25 cellular contexts compared by ENCODE assay signal in the genomic region with DNA sequence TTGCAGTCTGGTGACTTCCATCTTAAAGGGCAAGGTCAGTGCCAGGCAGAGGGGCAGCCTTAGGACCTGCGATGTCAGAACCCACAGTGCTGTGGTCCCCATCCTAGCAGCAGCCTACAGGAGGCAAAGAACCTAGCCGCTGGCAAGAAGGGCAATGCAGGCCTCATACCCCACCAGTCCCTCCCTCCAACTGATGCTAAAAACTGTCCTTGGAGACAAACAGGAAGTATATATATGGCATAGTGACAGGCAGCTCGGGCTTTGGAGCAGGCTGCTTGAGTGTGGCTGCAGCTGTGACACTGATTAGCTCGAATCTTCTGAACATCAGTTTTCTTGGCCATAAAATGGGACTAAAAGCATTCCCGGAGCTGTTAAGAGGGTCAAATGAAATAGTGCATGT.
DNase-seq lines count a peak whose midpoint lies in the region; ATAC-seq, FAIRE-seq and TF ChIP-seq lines count a peak whose summit lies in the region.
"Had no signal": no experiment of that assay in that cellular context is flagged by ENCODE, and none has a peak within 500 bp of the region (broad histone marks: within the 10 kb centered on the region; RNA-seq: fewer than 3 reads in every experiment).

No MANE protein-coding gene starts in this region.

- no peak overlapping the region for H4K91ac ChIP-seq in H1 (replicated peaks; ENCODE audit: insufficient read length, low read length)

- H3K4me3 ChIP-seq in right atrium auricular region: no peak overlapping the region
- H3K4me3 ChIP-seq in H1 (ENCODE audit: extremely low read depth in 1 of 4, insufficient read depth in 2 of 4, low read depth in 3 of 4, low read length in 4 of 4): no peak overlapping the region
- H3K4me3 ChIP-seq in spleen: no peak overlapping the region
- H3K4me3 ChIP-seq: PC-9, SK-N-MC had no signal

- H3K4me1 ChIP-seq in right atrium auricular region (peaks cover 0 to 47% of the 10 kb centered on the region in 2 donors), H1 (replicated peaks in 1 of 4; ENCODE audit: control insufficient read depth in 3 of 4, insufficient read depth in 4 of 4, low read length in 3 of 4) (no peaks in the 10 kb centered on the region; a peak in 1 of 7 replicates), spleen (peaks cover 0 to 5% (median 0%) of the 10 kb centered on the region in 6 donors)

- no peaks in the 10 kb centered on the region for H3K79me2 ChIP-seq in H1 (ENCODE audit: control insufficient read depth in 1 of 2, insufficient read depth in 2 of 2, low read length in 2 of 2)

- no peak overlapping the region for H3K4me2 ChIP-seq in H1 (ENCODE audit: insufficient read depth in 1 of 2, low read depth in 2 of 2, low read length in 2 of 2)
- H3K4me2 ChIP-seq: PC-9 had no signal

- no peaks in the 10 kb centered on the region for H3K23me2 ChIP-seq in H1 (ENCODE audit: low read depth, low read length)

- no peak overlapping the region for H3K18ac ChIP-seq in H1 (ENCODE audit: extremely low read depth, low read length)

- H2BK120ac ChIP-seq in H1 (replicated peaks; ENCODE audit: low read depth, low read length): no peak overlapping the region

- DNase-seq in NCI-H510A treated with DMSO at 0.1 percent for 48 hours (lab: John Stamatoyannopoulos, UW) (peak; percentile 23), NCI-H510A (lab: John Stamatoyannopoulos, UW) (no peak), right atrium auricular region (ENCODE audit: low spot score) (no peak), left cardiac atrium (no peak), H1 (ENCODE audit: low read depth in 1 of 2, low spot score in 2 of 2) (no peak), spleen (peak; percentile 13), NCI-H1436 (lab: John Stamatoyannopoulos, UW) (no peak)
- DNase-seq: 8988T; ACHN; BE2C; CD4-positive, alpha-beta T cell; H7; NCI-H1048; NCI-H1694 treated with DMSO at 0.1 percent for 48 hours; NCI-H2081; NCI-H226; NCI-H524; NCI-H748 treated with DMSO at 0.1 percent for 48 hours; NK-92 treated with Interleukin-12 subunit alpha and Interleukin-12 subunit beta, amount 100 ng/mL, for 24 hours; PC-9; SHP77 treated with DMSO at 0.1 percent for 48 hours had no signal

- H2BK12ac ChIP-seq in H1 (ENCODE audit: low read depth, low read length): no peak overlapping the region

- no peak for TF ChIP-seq RAD21 in H1 (IDR thresholded peaks at IDR 0.05 in 1 of 2, conservative IDR thresholded peaks at IDR 0.05 in 1 of 2; ENCODE audit: low read depth in 2 of 2, low read length in 2 of 2)

- no peak for ATAC-seq in left cardiac atrium
- ATAC-seq in HG03097 (IDR thresholded peaks at IDR 0.05; ENCODE audit: low FRiP score, unreplicated experiment): no peak

- H3K36me3 ChIP-seq in right atrium auricular region (no peaks in the 10 kb centered on the region), H1 (ENCODE audit: control insufficient read depth in 2 of 4, insufficient read depth in 4 of 4, low read length in 3 of 4) (no peaks in the 10 kb centered on the region), spleen (no peaks in the 10 kb centered on the region)
- H3K36me3 ChIP-seq: BE2C had no signal

- H3K27ac ChIP-seq in right atrium auricular region (peak overlapping the region; percentile 76 to 83), H1 (ENCODE audit: low read depth, low read length) (no peak overlapping the region), spleen (no peak overlapping the region)
- H3K27ac ChIP-seq: PC-9, SK-N-MC had no signal

- TF ChIP-seq POLR2A in H1 (IDR thresholded peaks at IDR 0.05; ENCODE audit: control extremely low read depth in 1 of 2, low read depth in 2 of 2, low read length in 2 of 2) (no peak), spleen (IDR thresholded peaks at IDR 0.05) (no peak)

- H3K56ac ChIP-seq in H1 (replicated peaks; ENCODE audit: insufficient read length, low read depth, low read length): no peak overlapping the region

- POLR2A ChIA-PET in H1 (lab: Charles Lee; ENCODE audit: partially characterized antibody): no interaction called here

- H2AK5ac ChIP-seq in H1 (ENCODE audit: low read depth, low read length): no peak overlapping the region

- no peak for TF ChIP-seq EP300 in H1 (IDR thresholded peaks at IDR 0.05; ENCODE audit: borderline replicate concordance in 1 of 2, low read depth in 2 of 2, low read length in 2 of 2)

- no peaks in the 10 kb centered on the region for H3K9me3 ChIP-seq in right atrium auricular region
- H3K9me3 ChIP-seq in H1 (ENCODE audit: insufficient read depth in 2 of 2, low read depth in 1 of 2, low read length in 1 of 2): no peaks in the 10 kb centered on the region
- H3K9me3 ChIP-seq in spleen: no peaks in the 10 kb centered on the region
- H3K9me3 ChIP-seq: BE2C had no signal

- CTCF ChIA-PET in H1 (lab: Charles Lee; ENCODE audit: partially characterized antibody): interaction anchor here (0.9 kb wide), 1 partner anchor 41 kb away, joined by 3 read pairs; no protein-coding TSS in a partner anchor

- intact Hi-C loops in left cardiac atrium (cut with DNase I): no loop called here
- intact Hi-C loops in spleen (cut with DNase I; ENCODE audit: low total_unique reads): no loop called here

- H3K79me1 ChIP-seq in H1 (ENCODE audit: low read depth, low read length): no peaks in the 10 kb centered on the region

- H3K27me3 ChIP-seq in right atrium auricular region (no peaks in the 10 kb centered on the region), H1 (replicated peaks in 1 of 4; ENCODE audit: control insufficient read depth in 3 of 4, extremely low read depth in 1 of 4, insufficient read depth in 3 of 4, low read length in 3 of 4) (no peaks in the 10 kb centered on the region), spleen (replicated peaks in 1 of 7) (peaks cover 0 to 36% (median 0%) of the 10 kb centered on the region in 7 donors)
- H3K27me3 ChIP-seq: BE2C had no signal

- no peak overlapping the region for H2BK5ac ChIP-seq in H1 (ENCODE audit: low read depth, low read length)

- no peak overlapping the region for H4K5ac ChIP-seq in H1 (ENCODE audit: insufficient read length, low read depth, low read length)

- no peak overlapping the region for H3K23ac ChIP-seq in H1 (ENCODE audit: insufficient read length)

- no peak overlapping the region for H4K8ac ChIP-seq in H1 (ENCODE audit: extremely low read depth, insufficient read depth, low read length)

- no peak overlapping the region for H2BK15ac ChIP-seq in H1 (ENCODE audit: low read length)

- no peak overlapping the region for H2BK20ac ChIP-seq in H1 (ENCODE audit: low read length)

- no peak overlapping the region for H3K9ac ChIP-seq in H1 (replicated peaks in 1 of 4; ENCODE audit: extremely low read depth in 1 of 4, low read depth in 3 of 4, low read length in 3 of 4)

- TF ChIP-seq CTCF in right atrium auricular region (IDR thresholded peaks at IDR 0.05) (no peak), H1 (IDR thresholded peaks at IDR 0.05; ENCODE audit: control extremely low read depth in 1 of 3, insufficient read depth in 1 of 3, low read depth in 1 of 3, low read length in 3 of 3) (no peak), spleen (IDR thresholded peaks at IDR 0.05 in 8 of 11, conservative IDR thresholded peaks at IDR 0.05 in 3 of 11) (no peak)

- FAIRE-seq in H1 (lab: Jason Lieb, UNC): no peak
- FAIRE-seq: D721Med, G401.6 had no signal

- H3K4ac ChIP-seq in H1 (replicated peaks; ENCODE audit: insufficient read length, low read depth, low read length): no peak overlapping the region

- no peak overlapping the region for H2AFZ ChIP-seq in H1 (ENCODE audit: low read length)
- H2AFZ ChIP-seq: PC-9 had no signal

- peak overlapping the region; percentile 23 for H3K14ac ChIP-seq in H1 (ENCODE audit: insufficient read length)

- H4K20me1 ChIP-seq in H1 (replicated peaks in 1 of 2; ENCODE audit: control insufficient read depth in 1 of 2, insufficient read depth in 2 of 2, low read length in 2 of 2): no peaks in the 10 kb centered on the region

- WGBS in H1 (ENCODE audit: extremely low coverage in 1 of 2, insufficient coverage in 1 of 2, insufficient read length in 1 of 2, insufficient replicate concordance in 2 of 2, low coverage in 1 of 2, low lambda C conversion rate in 2 of 2, missing lambda C conversion rate in 1 of 2), 2 experiments: 85% methylated on average over 5 of the region's 5 CpGs; no CpG with 5 or more reads in 1 of the 2 experiments
- 62 to 70% (median 64%) methylated on average over 5 of the region's 5 CpGs for WGBS in spleen, 5 donors

TF ChIP-seq in H1, 55 proteins besides CTCF, POLR2A, EP300 and RAD21:
- TF ChIP-seq BRCA1 (IDR thresholded peaks at IDR 0.05; ENCODE audit: low read depth, low read length) (no peak), BACH1 (IDR thresholded peaks at IDR 0.05; ENCODE audit: low read length) (no peak), PHF8 (conservative IDR thresholded peaks at IDR 0.05; ENCODE audit: low read depth, low read length) (no peak)
- TF ChIP-seq, protein P1, sequence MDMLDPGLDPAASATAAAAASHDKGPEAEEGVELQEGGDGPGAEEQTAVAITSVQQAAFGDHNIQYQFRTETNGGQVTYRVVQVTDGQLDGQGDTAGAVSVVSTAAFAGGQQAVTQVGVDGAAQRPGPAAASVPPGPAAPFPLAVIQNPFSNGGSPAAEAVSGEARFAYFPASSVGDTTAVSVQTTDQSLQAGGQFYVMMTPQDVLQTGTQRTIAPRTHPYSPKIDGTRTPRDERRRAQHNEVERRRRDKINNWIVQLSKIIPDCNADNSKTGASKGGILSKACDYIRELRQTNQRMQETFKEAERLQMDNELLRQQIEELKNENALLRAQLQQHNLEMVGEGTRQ (IDR thresholded peaks at IDR 0.05; ENCODE audit: low read length): no peak
TF ChIP-seq in H1: peak in this region for 0.

Comparison
In these comparisons a context has a peak if more than half of its experiments do, and no peak if none do; other contexts are left out.
1. DNase-seq: peak in NCI-H510A treated with DMSO at 0.1 percent for 48 hours (single experiment) and spleen (single experiment); none in NCI-H510A (single experiment), right atrium auricular region (single experiment), left cardiac atrium (single experiment), H1 (0 of 2) and NCI-H1436 (single experiment).
2. H3K27ac ChIP-seq: peak in right atrium auricular region (2 of 2); none in H1 (single experiment) and spleen (0 of 8).